In genomic region chr6:124743420-124743819, GRCh38 we compare ENCODE assay signal across 26 cellular contexts.
"Had no signal": no experiment of that assay in that cellular context is flagged by ENCODE, and none has a peak within 500 bp of the region (broad histone marks: within the 10 kb centered on the region; RNA-seq: fewer than 3 reads in every experiment).

No MANE protein-coding gene starts in this region.

- H3K4me1 ChIP-seq: ascending aorta had no signal

- H3K27ac ChIP-seq: ascending aorta, coronary artery, dorsolateral prefrontal cortex had no signal

- H3K27me3 ChIP-seq: ascending aorta, dorsolateral prefrontal cortex had no signal

- H3K9me3 ChIP-seq: ascending aorta had no signal

- H3K27me3 Mint-ChIP-seq: activated CD4-positive, alpha-beta memory T cell treated with anti-CD3 and anti-CD28 coated beads, Interleukin-2, amount 10 ng/mL, durations not matched to agents 7 days and 5 days; activated CD4-positive, alpha-beta T cell treated with anti-CD3 and anti-CD28 coated beads, Interleukin-2, amount 10 ng/mL, durations not matched to agents 7 days and 5 days; activated naive CD4-positive, alpha-beta T cell treated with anti-CD3 and anti-CD28 coated beads, Interleukin-2, amount 10 ng/mL, durations not matched to agents 7 days and 5 days; activated naive CD8-positive, alpha-beta T cell treated with anti-CD3 and anti-CD28 coated beads, Interleukin-2, amount 10 ng/mL, durations not matched to agents 7 days and 5 days; activated T-cell treated with anti-CD3 and anti-CD28 coated beads, Interleukin-2, amount 50 U/mL, for 24 hours; brain; central memory CD8-positive, alpha-beta T cell; dendritic cell treated with granulocyte-macrophage colony-stimulating factor and Interleukin-4, amounts not matched to agents 40 ng/mL and 50 ng/mL, for 4 days; T-helper 17 cell had no signal

- H3K36me3 Mint-ChIP-seq: activated naive CD4-positive, alpha-beta T cell treated with anti-CD3 and anti-CD28 coated beads, Interleukin-2, amount 10 ng/mL, durations not matched to agents 7 days and 5 days; activated naive CD4-positive, alpha-beta T cell treated with anti-CD3 and anti-CD28 coated beads, Interleukin-2, amount 50 U/mL, for 72 hours; activated naive CD8-positive, alpha-beta T cell treated with anti-CD3 and anti-CD28 coated beads, Interleukin-2, amount 10 ng/mL, durations not matched to agents 7 days and 5 days; brain had no signal

- H3K9me3 Mint-ChIP-seq: activated CD4-positive, alpha-beta memory T cell treated with anti-CD3 and anti-CD28 coated beads, Interleukin-2, amount 10 ng/mL, durations not matched to agents 7 days and 5 days; activated CD4-positive, alpha-beta T cell treated with anti-CD3 and anti-CD28 coated beads, Interleukin-2, amount 10 ng/mL, durations not matched to agents 7 days and 5 days; activated naive CD4-positive, alpha-beta T cell treated with anti-CD3 and anti-CD28 coated beads, Interleukin-2, amount 10 ng/mL, durations not matched to agents 7 days and 5 days; activated naive CD4-positive, alpha-beta T cell treated with anti-CD3 and anti-CD28 coated beads, Interleukin-2, amount 50 U/mL, for 72 hours; activated naive CD8-positive, alpha-beta T cell treated with anti-CD3 and anti-CD28 coated beads, Interleukin-2, amount 10 ng/mL, durations not matched to agents 7 days and 5 days; activated T-cell treated with anti-CD3 and anti-CD28 coated beads, Interleukin-2, amount 50 U/mL, for 24 hours; activated T-cell treated with anti-CD3 and anti-CD28 coated beads, Interleukin-2, amount 50 U/mL, for 72 hours; brain; endodermal cell; T-helper 2 cell treated with Interferon-gamma antibody and Interleukin-4, amounts not matched to agents 5 μg/mL and 100 μg/mL, for 36 hours had no signal

- H3K27ac Mint-ChIP-seq: activated CD4-positive, alpha-beta memory T cell treated with anti-CD3 and anti-CD28 coated beads, Interleukin-2, amount 10 ng/mL, durations not matched to agents 7 days and 5 days; activated CD4-positive, alpha-beta T cell treated with anti-CD3 and anti-CD28 coated beads, Interleukin-2, amount 10 ng/mL, durations not matched to agents 7 days and 5 days; activated naive CD4-positive, alpha-beta T cell treated with anti-CD3 and anti-CD28 coated beads, Interleukin-2, amount 10 ng/mL, durations not matched to agents 7 days and 5 days; activated naive CD4-positive, alpha-beta T cell treated with anti-CD3 and anti-CD28 coated beads, Interleukin-2, amount 50 U/mL, for 72 hours; activated naive CD8-positive, alpha-beta T cell treated with anti-CD3 and anti-CD28 coated beads, Interleukin-2, amount 10 ng/mL, durations not matched to agents 7 days and 5 days; activated T-cell treated with anti-CD3 and anti-CD28 coated beads, Interleukin-2, amount 50 U/mL, for 24 hours; activated T-cell treated with anti-CD3 and anti-CD28 coated beads, Interleukin-2, amount 50 U/mL, for 72 hours; brain; dendritic cell treated with granulocyte-macrophage colony-stimulating factor and Interleukin-4, amounts not matched to agents 40 ng/mL and 50 ng/mL, for 4 days; endodermal cell; T-helper 17 cell; T-helper 2 cell treated with Interferon-gamma antibody and Interleukin-4, amounts not matched to agents 5 μg/mL and 100 μg/mL, for 36 hours had no signal

- H3K36me3 ChIP-seq: ascending aorta had no signal

- DNase-seq: activated CD4-positive, alpha-beta memory T cell treated with anti-CD3 and anti-CD28 coated beads, Interleukin-2, amount 10 ng/mL, durations not matched to agents 7 days and 5 days; activated CD4-positive, alpha-beta T cell treated with anti-CD3 and anti-CD28 coated beads for 1 hour; activated CD4-positive, alpha-beta T cell treated with anti-CD3 and anti-CD28 coated beads for 4 hours; activated CD4-positive, alpha-beta T cell treated with anti-CD3 and anti-CD28 coated beads, Interleukin-2, amount 10 ng/mL, durations not matched to agents 7 days and 5 days; activated CD4-positive, alpha-beta T cell treated with anti-CD3 and anti-CD28 coated beads, Interleukin-2, amount 50 U/mL, for 4 hours; activated CD8-positive, alpha-beta memory T cell treated with anti-CD3 and anti-CD28 coated beads, Interleukin-2, amount 50 U/mL, for 48 hours; activated gamma-delta T cell; activated naive CD4-positive, alpha-beta T cell; activated naive CD4-positive, alpha-beta T cell treated with anti-CD3 and anti-CD28 coated beads, Interleukin-2, amount 10 ng/mL, durations not matched to agents 7 days and 5 days; activated naive CD8-positive, alpha-beta T cell treated with anti-CD3 and anti-CD28 coated beads, Interleukin-2, amount 10 ng/mL, durations not matched to agents 7 days and 5 days; activated T-cell treated with anti-CD3 and anti-CD28 coated beads for 4 hours; activated T-cell treated with anti-CD3 and anti-CD28 coated beads, Interleukin-2, amount 50 U/mL, for 24 hours; activated T-cell treated with anti-CD3 and anti-CD28 coated beads, Interleukin-2, amount 50 U/mL, for 72 hours; dorsolateral prefrontal cortex; effector memory CD4-positive, alpha-beta T cell; endodermal cell; T-helper 17 cell; T1000 had no signal

- ATAC-seq: activated naive CD4-positive, alpha-beta T cell treated with anti-CD3 and anti-CD28 coated beads, Interleukin-2, amount 50 U/mL, for 72 hours; activated T-cell treated with anti-CD3 and anti-CD28 coated beads, Interleukin-2, amount 50 U/mL, for 72 hours; esophagus mucosa; T-helper 17 cell had no signal

- H3K4me3 ChIP-seq: ascending aorta, coronary artery, dorsolateral prefrontal cortex had no signal

- H3K4me1 Mint-ChIP-seq: activated CD4-positive, alpha-beta memory T cell treated with anti-CD3 and anti-CD28 coated beads, Interleukin-2, amount 10 ng/mL, durations not matched to agents 7 days and 5 days; activated CD4-positive, alpha-beta T cell treated with anti-CD3 and anti-CD28 coated beads, Interleukin-2, amount 10 ng/mL, durations not matched to agents 7 days and 5 days; activated naive CD4-positive, alpha-beta T cell treated with anti-CD3 and anti-CD28 coated beads, Interleukin-2, amount 10 ng/mL, durations not matched to agents 7 days and 5 days; activated naive CD8-positive, alpha-beta T cell treated with anti-CD3 and anti-CD28 coated beads, Interleukin-2, amount 10 ng/mL, durations not matched to agents 7 days and 5 days; brain; central memory CD8-positive, alpha-beta T cell; T-helper 17 cell had no signal

- H3K4me3 Mint-ChIP-seq: activated CD4-positive, alpha-beta memory T cell treated with anti-CD3 and anti-CD28 coated beads, Interleukin-2, amount 10 ng/mL, durations not matched to agents 7 days and 5 days; activated CD4-positive, alpha-beta T cell treated with anti-CD3 and anti-CD28 coated beads, Interleukin-2, amount 10 ng/mL, durations not matched to agents 7 days and 5 days; activated naive CD4-positive, alpha-beta T cell treated with anti-CD3 and anti-CD28 coated beads, Interleukin-2, amount 10 ng/mL, durations not matched to agents 7 days and 5 days; activated naive CD8-positive, alpha-beta T cell treated with anti-CD3 and anti-CD28 coated beads, Interleukin-2, amount 10 ng/mL, durations not matched to agents 7 days and 5 days; activated T-cell treated with anti-CD3 and anti-CD28 coated beads, Interleukin-2, amount 50 U/mL, for 24 hours; activated T-cell treated with anti-CD3 and anti-CD28 coated beads, Interleukin-2, amount 50 U/mL, for 72 hours; brain; central memory CD8-positive, alpha-beta T cell; dendritic cell treated with granulocyte-macrophage colony-stimulating factor and Interleukin-4, amounts not matched to agents 40 ng/mL and 50 ng/mL, for 4 days; endodermal cell; T-helper 17 cell; T-helper 2 cell treated with Interferon-gamma antibody and Interleukin-4, amounts not matched to agents 5 μg/mL and 100 μg/mL, for 36 hours had no signal
